In the genomic region with DNA sequence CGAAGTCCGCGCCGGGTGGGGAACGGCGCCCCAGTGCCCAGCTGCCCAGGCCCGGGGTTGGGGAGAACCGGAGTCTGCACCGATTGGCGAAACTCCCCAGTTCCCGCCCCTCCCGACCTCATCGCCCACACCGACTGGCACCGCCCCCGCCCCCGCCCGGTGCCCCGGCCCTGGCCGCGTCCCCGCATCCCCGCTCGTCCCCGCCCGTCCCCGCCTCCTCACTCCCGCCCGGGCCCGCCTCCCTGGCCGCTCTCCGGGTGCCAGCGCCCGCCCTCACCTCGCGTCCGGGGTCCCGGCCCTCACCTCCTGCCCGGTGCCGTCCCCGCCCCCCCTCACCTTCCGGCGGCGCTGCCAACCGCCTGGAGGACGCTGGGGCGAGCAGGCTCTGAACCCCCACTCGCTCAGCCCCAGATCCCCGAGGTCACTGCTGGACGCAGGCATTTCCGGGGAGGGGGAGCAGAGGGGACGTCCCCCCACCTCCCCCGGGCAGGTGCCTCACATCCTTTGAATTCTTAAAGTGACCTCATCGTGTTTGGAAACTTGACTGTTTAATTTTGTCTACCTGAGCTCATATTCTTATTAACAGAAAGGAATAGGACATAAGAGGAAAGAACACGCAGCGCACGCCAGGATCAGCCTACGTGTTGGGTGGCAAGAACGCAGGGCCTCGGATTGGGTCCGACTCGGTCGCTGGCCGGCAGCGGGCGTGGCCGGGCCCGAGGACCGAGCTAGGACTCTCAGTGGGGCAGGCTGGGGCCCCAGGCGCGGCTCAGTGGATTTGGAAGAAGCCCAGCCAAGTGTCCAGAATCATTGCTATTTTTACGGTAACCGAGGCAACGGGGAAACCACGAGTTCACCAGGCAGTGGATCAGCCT, we compare ENCODE assay signal across 8 cellular contexts. TPM values are rescaled to one million over a fixed set of nuclear protein-coding genes. Genes with fewer than 3 reads are reported as not detected.
DNase-seq lines count a peak whose midpoint lies in the region; ATAC-seq, FAIRE-seq and TF ChIP-seq lines count a peak whose summit lies in the region.

A gene with protein sequence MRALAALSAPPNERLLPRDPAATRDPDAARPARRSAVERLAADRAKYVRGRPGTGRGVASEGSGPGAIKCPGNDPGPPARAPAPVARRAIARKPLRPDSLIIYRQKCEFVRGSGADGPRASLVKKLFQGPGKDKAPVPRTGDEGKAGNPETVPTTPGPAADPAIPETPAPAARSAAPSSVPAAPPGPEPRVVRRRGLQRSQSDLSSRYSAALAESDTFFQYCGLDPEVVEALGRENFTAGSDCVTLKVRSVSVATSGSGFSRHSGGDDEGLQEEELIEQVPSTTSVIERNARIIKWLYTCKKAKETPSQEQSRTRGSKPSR (minus strand): TSS at position 35 of the 875 bp plus-strand sequence. CDS start 120 bp downstream, outside the sequence.

- WGBS in A549 (ENCODE audit: missing lambda C conversion rate) = 21% methylated on average over 28 of the region's 75 CpGs
- 6% methylated on average over 50 of the region's 75 CpGs; no CpG with 5 or more reads in 1 of the 2 donors for WGBS in transverse colon (ENCODE audit: low coverage in 1 of 2), 2 donors

- no peaks in the 10 kb centered on the region for H3K9me3 Mint-ChIP-seq in activated T-helper 17 cell treated with anti-CD3 and anti-CD28 coated beads, Interleukin-2, amount 50 U/mL, for 72 hours
- no peaks in the 10 kb centered on the region for H3K9me3 Mint-ChIP-seq in neural crest cell

- H3K9me3 ChIP-seq in A549 (no peaks in the 10 kb centered on the region), transverse colon (no peaks in the 10 kb centered on the region)

- TF ChIP-seq POLR2A in A549 (IDR thresholded peaks at IDR 0.05; ENCODE audit: low read length) (no peak), transverse colon (IDR thresholded peaks at IDR 0.05) (peak; percentile 63)

- ATAC-seq in A549 = peak; percentile 41 to 66; a peak in 4 of 6 replicates
- peak; percentile 76 for ATAC-seq in activated T-helper 17 cell treated with anti-CD3 and anti-CD28 coated beads, Interleukin-2, amount 50 U/mL, for 72 hours (replicated peaks)

- H3K4me2 ChIP-seq in A549 = peak within 1 kb of the TSS; percentile 81

- peak within 1 kb of the TSS; percentile 83 for H3K4me3 Mint-ChIP-seq in activated T-helper 17 cell treated with anti-CD3 and anti-CD28 coated beads, Interleukin-2, amount 50 U/mL, for 72 hours
- H3K4me3 Mint-ChIP-seq in neural crest cell = peak within 1 kb of the TSS; percentile 81

- H3K27me3 ChIP-seq in transverse colon = peaks cover 47% of the 10 kb centered on the region

- TF ChIP-seq EP300 in A549 (IDR thresholded peaks at IDR 0.05) (no peak), transverse colon (IDR thresholded peaks at IDR 0.05; ENCODE audit: low read depth) (no peak)

- peaks cover 41% of the 10 kb centered on the region for H3K36me3 Mint-ChIP-seq in activated T-helper 17 cell treated with anti-CD3 and anti-CD28 coated beads, Interleukin-2, amount 50 U/mL, for 72 hours (ENCODE audit: low read depth)
- H3K36me3 Mint-ChIP-seq in neural crest cell (ENCODE audit: low read depth) = no peaks in the 10 kb centered on the region

- CTCF ChIA-PET in A549 (lab: Yijun Ruan, JAX) = no interaction called here

- H3K36me3 ChIP-seq in transverse colon = no peaks in the 10 kb centered on the region

- peak within 1 kb of the TSS in 1 of 2 experiments; percentile 55; a peak in 2 of 6 replicates for H3K27ac ChIP-seq in A549
- peak within 1 kb of the TSS; percentile 88 to 93 (median 92) for H3K27ac ChIP-seq in transverse colon

- in situ Hi-C loops in transverse colon (cut with MboI; ENCODE audit: low pct_ligation_motif_present in 1 of 4, low pct_unique_long_range_greater_than_20kb in 1 of 4, low sequenced_read_pairs in 3 of 4) = no loop called here

- no peak for TF ChIP-seq RAD21 in A549 (conservative IDR thresholded peaks at IDR 0.05 in 1 of 2, IDR thresholded peaks at IDR 0.05 in 1 of 2)

- DNase-seq in A549 (ENCODE audit: low read depth in 1 of 2, low spot score in 1 of 2) = peak in 1 of 2 experiments; percentile 16
- peak; percentile 46 for DNase-seq in M059J (ENCODE audit: low read depth)
- DNase-seq in germinal center (ENCODE audit: low spot score) = peak; percentile 14
- no peak for DNase-seq in neural crest cell (ENCODE audit: low read depth, low spot score)
- DNase-seq in transverse colon = peak; percentile 93
- no peak for DNase-seq in DMS114 treated with DMSO at 0.1 percent for 48 hours (lab: John Stamatoyannopoulos, UW; ENCODE audit: unreplicated experiment)
- no peak for DNase-seq in SHP77 treated with DMSO at 0.1 percent for 48 hours (lab: John Stamatoyannopoulos, UW)

- POLR2A ChIA-PET in A549 (lab: Yijun Ruan, JAX) = no interaction called here

- H3K4me1 Mint-ChIP-seq in activated T-helper 17 cell treated with anti-CD3 and anti-CD28 coated beads, Interleukin-2, amount 50 U/mL, for 72 hours = peaks cover 10% of the 10 kb centered on the region
- H3K4me1 Mint-ChIP-seq in neural crest cell = peaks cover 7% of the 10 kb centered on the region

- peaks cover 25% of the 10 kb centered on the region for H3K27me3 Mint-ChIP-seq in activated T-helper 17 cell treated with anti-CD3 and anti-CD28 coated beads, Interleukin-2, amount 50 U/mL, for 72 hours
- H3K27me3 Mint-ChIP-seq in neural crest cell (ENCODE audit: low read depth) = peaks cover 89% of the 10 kb centered on the region

- peak within 1 kb of the TSS; percentile 86 for H3K27ac Mint-ChIP-seq in activated T-helper 17 cell treated with anti-CD3 and anti-CD28 coated beads, Interleukin-2, amount 50 U/mL, for 72 hours
- H3K27ac Mint-ChIP-seq in neural crest cell (ENCODE audit: unreplicated experiment) = no peak within 1 kb of the TSS

- intact Hi-C loops in transverse colon (cut with DNase I; ENCODE audit: low total_unique reads) = no loop called here

- H3K4me1 ChIP-seq in A549 = peaks cover 8% of the 10 kb centered on the region; the same call in 1 of the 3 replicates
- peaks cover 7 to 30% (median 25%) of the 10 kb centered on the region in 4 donors for H3K4me1 ChIP-seq in transverse colon

- H3K4me3 ChIP-seq in A549 (peak within 1 kb of the TSS; percentile 51), transverse colon (peak within 1 kb of the TSS; percentile 29 to 73 (median 67))

- TF ChIP-seq CTCF in A549 (IDR thresholded peaks at IDR 0.05) = no peak
- TF ChIP-seq CTCF in neural crest cell (conservative IDR thresholded peaks at IDR 0.05) = no peak
- TF ChIP-seq CTCF in transverse colon (IDR thresholded peaks at IDR 0.05) = no peak

- FAIRE-seq in A549 (lab: Jason Lieb, UNC) = no peak

TF ChIP-seq in A549, 52 proteins besides CTCF, POLR2A, EP300 and RAD21:
- TF ChIP-seq RNF2 (IDR thresholded peaks at IDR 0.05; ENCODE audit: borderline replicate concordance, low read depth) (0 out of 2 replicates have a peak, but pooled peaks have one; percentile 36), FOSB (CRISPR knock-in tag; IDR thresholded peaks at IDR 0.05) (no peak)

RNA-seq across cellular contexts. Expression of the gene that starts here (rescaled TPM):
- 0.35 and 0.53 TPM in 2 replicates for polyA plus RNA-seq in A549 (2011; rRNA removed)
- polyA plus RNA-seq in A549 (2012; cell fraction: cytosol; rRNA removed) = 0.05 and 0.12 TPM in 2 replicates
- 0.08 and 0.12 TPM in 2 replicates for polyA plus RNA-seq in A549 (2012; cell fraction: nucleus; rRNA removed)
- 0.04 to 0.17 TPM (median 0.08 TPM) in 3 replicates for polyA plus RNA-seq in A549 (2017; fragmentation: RNase III; extraction: RNeasy Plus Mini Kit Qiagen cat#74134 plus additional on column Dnase treatment)
- 0.10 and 0.62 TPM in 2 replicates for polyA minus RNA-seq in A549 (2011; rRNA and poly(A)+ RNA removed)
- total RNA-seq in M059J (2014; rRNA removed; shearing (Covaris generic)) = 0.15 TPM in 1 of 2 replicates, not detected in the other
- 10 to 100 TPM in 1 of 2 donors, 1 to 10 TPM in 1; 2.2 to 23.6 TPM for total RNA-seq in activated T-helper 17 cell treated with anti-CD3 and anti-CD28 coated beads, Interleukin-2, amount 50 U/mL, for 72 hours
- total RNA-seq in neural crest cell = 0.07 and 0.09 TPM in 2 replicates
- total RNA-seq in transverse colon = 10 to 100 TPM; 23.7 to 53.9 (median 41.8) TPM

Comparison
In these comparisons a context has a peak if more than half of its experiments do, and no peak if none do; other contexts are left out.
1. Peak in ATAC-seq, H3K4me3 ChIP-seq and H3K4me2 ChIP-seq in A549; RNA of the gene not detected or under 1 TPM.
2. Peak in DNase-seq in M059J; RNA of the gene not detected or under 1 TPM.
3. DNase-seq: peak in germinal center (single experiment) and transverse colon (single experiment); none in neural crest cell (single experiment), DMS114 treated with DMSO at 0.1 percent for 48 hours (single experiment) and SHP77 treated with DMSO at 0.1 percent for 48 hours (single experiment).